22 cellular contexts compared by ENCODE assay signal in the genomic region with DNA sequence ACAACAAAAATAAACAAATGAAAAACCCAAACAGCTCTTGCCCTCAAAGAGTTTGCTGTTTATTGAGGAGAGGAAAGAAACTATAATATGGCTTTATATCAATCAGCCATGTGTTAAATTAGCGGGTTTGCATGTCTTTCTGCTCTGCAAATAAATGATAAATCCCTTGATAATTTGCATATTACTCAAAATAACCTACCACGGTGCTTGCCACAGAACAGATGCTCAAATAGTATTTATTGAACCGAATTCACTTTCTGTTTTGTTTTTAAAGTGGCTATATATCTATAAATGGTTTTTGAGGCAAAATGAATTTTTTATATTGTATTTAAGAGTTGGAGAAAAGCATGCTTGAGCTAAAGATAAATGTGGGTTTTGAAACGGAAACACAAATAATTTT.
DNase-seq lines count a peak whose midpoint lies in the region; ATAC-seq and TF ChIP-seq lines count a peak whose summit lies in the region.
"Had no signal": no experiment of that assay in that cellular context is flagged by ENCODE, and none has a peak within 500 bp of the region (broad histone marks: within the 10 kb centered on the region; RNA-seq: fewer than 3 reads in every experiment).

No MANE protein-coding gene starts in this region.

- H2AFZ ChIP-seq in MM.1S (ENCODE audit: low read length) = 0 out of 2 replicates have a peak overlapping the region, but pooled peaks have one; percentile 6
- H2AFZ ChIP-seq: GM23248 had no signal

- H3K27me3 Mint-ChIP-seq in endodermal cell (ENCODE audit: insufficient read depth) = no peaks in the 10 kb centered on the region

- peak overlapping the region; percentile 22 for H3K4me2 ChIP-seq in MM.1S (ENCODE audit: low read depth, low read length)

- intact Hi-C loops in right cardiac atrium (cut with DNase I) = no loop called here

- H3K36me3 ChIP-seq in MM.1S (replicated peaks; ENCODE audit: insufficient read depth, low read length) (no peaks in the 10 kb centered on the region), endodermal cell (ENCODE audit: control insufficient read depth, insufficient read depth, low read length) (no peaks in the 10 kb centered on the region)
- H3K36me3 ChIP-seq: cardiac muscle cell, MG63, prostate gland, SJSA1 had no signal

- no peaks in the 10 kb centered on the region for H3K36me3 Mint-ChIP-seq in endodermal cell (ENCODE audit: low read depth)
- H3K36me3 Mint-ChIP-seq: IgD-negative memory B cell had no signal

- no peaks in the 10 kb centered on the region for H3K9me3 ChIP-seq in MM.1S (replicated peaks; ENCODE audit: insufficient read depth, low read length)
- no peaks in the 10 kb centered on the region for H3K9me3 ChIP-seq in right cardiac atrium (ENCODE audit: control insufficient read depth, low read length)
- no peaks in the 10 kb centered on the region for H3K9me3 ChIP-seq in endodermal cell (ENCODE audit: control insufficient read depth, low read length)
- H3K9me3 ChIP-seq: MG63, prostate gland, SJSA1 had no signal

- in situ Hi-C loops in GM13976 (cut with MboI; ENCODE audit: low sequenced_read_pairs, unreplicated experiment) = no loop called here

- H3K27ac Mint-ChIP-seq in endodermal cell = no peak overlapping the region
- H3K27ac Mint-ChIP-seq: activated T-cell treated with anti-CD3 and anti-CD28 coated beads, Interleukin-2, amount 50 U/mL, for 72 hours; IgD-negative memory B cell; T-helper 1 cell treated with Interleukin-12 subunit alpha and Interleukin-12 subunit beta and Interleukin-4 antibody, amounts not matched to agents 30 μg/mL and 1 μg/mL, for 36 hours had no signal

- no peaks in the 10 kb centered on the region for H4K20me1 ChIP-seq in MM.1S (ENCODE audit: insufficient read depth, low read length)

- H3K79me2 ChIP-seq in MM.1S (ENCODE audit: low read length) = no peaks in the 10 kb centered on the region

- H3K4me1 ChIP-seq in MM.1S (ENCODE audit: low read length) = no peaks in the 10 kb centered on the region; the same call in 1 of the 2 replicates
- H3K4me1 ChIP-seq in right cardiac atrium (ENCODE audit: control insufficient read depth, insufficient read depth, low read length) = no peaks in the 10 kb centered on the region
- H3K4me1 ChIP-seq in endodermal cell (ENCODE audit: control insufficient read depth, insufficient read depth, low read length) = no peaks in the 10 kb centered on the region
- H3K4me1 ChIP-seq: prostate gland had no signal

- H3K4me3 ChIP-seq in MM.1S (ENCODE audit: low read length) = no peak overlapping the region
- H3K4me3 ChIP-seq in right cardiac atrium (ENCODE audit: low read length) = no peak overlapping the region
- H3K4me3 ChIP-seq in endodermal cell (ENCODE audit: low read length) = no peak overlapping the region
- H3K4me3 ChIP-seq: cardiac muscle cell, GM23248, MG63, prostate gland, SJSA1 had no signal

- TF ChIP-seq CTCF in MM.1S (IDR thresholded peaks at IDR 0.05; ENCODE audit: low read length) = no peak
- TF ChIP-seq CTCF in GM13976 (IDR thresholded peaks at IDR 0.05; ENCODE audit: borderline replicate concordance, control extremely low read depth, extremely low read depth, insufficient read depth, missing control alignments) = no peak
- TF ChIP-seq CTCF in endodermal cell (conservative IDR thresholded peaks at IDR 0.05) = no peak

- H3K27ac ChIP-seq in MM.1S (ENCODE audit: low read length) (no peak overlapping the region), right cardiac atrium (ENCODE audit: low read length) (no peak overlapping the region), endodermal cell (ENCODE audit: low read depth, low read length) (no peak overlapping the region)
- H3K27ac ChIP-seq: C4-2B, cardiac muscle cell, GM23248, prostate gland, SJSA1 had no signal

- H3K9ac ChIP-seq in MM.1S (ENCODE audit: low read length) = no peak overlapping the region
- H3K9ac ChIP-seq in endodermal cell (ENCODE audit: extremely low read depth, low read length, poor library complexity, severe bottlenecking) = no peak overlapping the region
- H3K9ac ChIP-seq: GM23248 had no signal

- DNase-seq in MM.1S (no peak), right cardiac atrium (no peak), GM13976 (ENCODE audit: low spot score) (no peak), endodermal cell (no peak)
- DNase-seq: activated CD4-positive, alpha-beta T cell treated with anti-CD3 and anti-CD28 coated beads for 4 hours; activated naive CD4-positive, alpha-beta T cell treated with anti-CD3 and anti-CD28 coated beads, Interleukin-2, amount 50 U/mL, for 16 hours; activated T-cell treated with anti-CD3 and anti-CD28 coated beads, Interleukin-2, amount 50 U/mL, for 72 hours; GM23248; MG63; NCI-H146; NCI-H2171; NCI-H524 treated with DMSO at 0.1 percent for 48 hours had no signal

- no peaks in the 10 kb centered on the region for H3K4me1 Mint-ChIP-seq in endodermal cell

- 81% methylated on average over 4 of the region's 4 CpGs for WGBS in right cardiac atrium
- 97 to 100% methylated on average over 1 to 3 of the region's 4 CpGs for whole genome bisulfite sequencing in endodermal cell (ENCODE audit: insufficient coverage in 1 of 2, insufficient read length in 1 of 2), 2 experiments

- peak; percentile 43 for ATAC-seq in GM18519 (IDR thresholded peaks at IDR 0.05; ENCODE audit: low FRiP score, unreplicated experiment)
- ATAC-seq in GM21360 (IDR thresholded peaks at IDR 0.05; ENCODE audit: unreplicated experiment) = peak; percentile 77
- ATAC-seq in HG02973 (IDR thresholded peaks at IDR 0.05; ENCODE audit: unreplicated experiment) = peak; percentile 75
- ATAC-seq in right cardiac atrium = no peak
- no peak for ATAC-seq in HG02840 (IDR thresholded peaks at IDR 0.05; ENCODE audit: low FRiP score, unreplicated experiment)
- ATAC-seq: activated T-cell treated with anti-CD3 and anti-CD28 coated beads, Interleukin-2, amount 50 U/mL, for 72 hours had no signal

- no peaks in the 10 kb centered on the region for H3F3A ChIP-seq in MM.1S (ENCODE audit: insufficient read depth, low read length)

- no peaks in the 10 kb centered on the region for H3K9me3 Mint-ChIP-seq in endodermal cell
- H3K9me3 Mint-ChIP-seq: IgD-negative memory B cell; T-helper 1 cell treated with Interleukin-12 subunit alpha and Interleukin-12 subunit beta and Interleukin-4 antibody, amounts not matched to agents 30 μg/mL and 1 μg/mL, for 36 hours had no signal

- H3K9me2 ChIP-seq in MM.1S (replicated peaks; ENCODE audit: insufficient read depth, low read length) = no peaks in the 10 kb centered on the region

- H3K27me3 ChIP-seq in MM.1S (replicated peaks; ENCODE audit: insufficient read depth, low read length) = no peaks in the 10 kb centered on the region
- H3K27me3 ChIP-seq in right cardiac atrium (ENCODE audit: control insufficient read depth, insufficient read depth) = no peaks in the 10 kb centered on the region
- peaks cover 6% of the 10 kb centered on the region for H3K27me3 ChIP-seq in endodermal cell (ENCODE audit: control insufficient read depth, insufficient read depth, low read length, poor library complexity, severe bottlenecking)
- H3K27me3 ChIP-seq: cardiac muscle cell, MG63 had no signal

- H3K4me3 Mint-ChIP-seq in endodermal cell = no peak overlapping the region
- H3K4me3 Mint-ChIP-seq: activated T-cell treated with anti-CD3 and anti-CD28 coated beads, Interleukin-2, amount 50 U/mL, for 72 hours; IgD-negative memory B cell; T-helper 1 cell treated with Interleukin-12 subunit alpha and Interleukin-12 subunit beta and Interleukin-4 antibody, amounts not matched to agents 30 μg/mL and 1 μg/mL, for 36 hours had no signal

Comparison
In these comparisons a context has a peak if more than half of its experiments do, and no peak if none do; other contexts are left out.
1. ATAC-seq: peak in GM18519 (single experiment), GM21360 (single experiment) and HG02973 (single experiment); none in right cardiac atrium (0 of 2) and HG02840 (single experiment).